ENCODE assay signal across 10 cellular contexts in the genomic region with DNA sequence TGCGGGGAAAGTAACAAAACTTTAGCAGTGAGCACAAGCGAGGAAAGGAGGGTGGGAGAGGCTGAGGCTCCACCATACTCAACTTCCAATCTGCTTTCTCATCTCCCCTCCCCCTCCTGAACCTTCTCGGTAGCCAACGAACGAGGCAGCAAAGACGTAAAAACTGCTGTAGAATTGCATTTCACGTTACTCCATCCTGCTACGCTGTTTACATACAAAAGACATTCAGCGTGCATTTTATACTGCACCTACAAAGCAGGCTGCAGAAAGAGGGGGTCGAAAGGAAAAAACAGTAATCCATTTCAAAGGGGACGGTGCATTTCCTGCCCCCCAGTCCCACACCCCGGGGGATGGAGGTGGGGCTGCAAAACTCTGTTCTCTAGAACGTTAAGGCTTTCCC. TPM values are rescaled to one million over a fixed set of nuclear protein-coding genes. Genes with fewer than 3 reads are reported as not detected.
A peak's percentile ranks its signal among the peaks of the same experiment; 100 is the strongest.
DNase-seq lines count a peak whose midpoint lies in the region; ATAC-seq and TF ChIP-seq lines count a peak whose summit lies in the region.
"Had no signal": no experiment of that assay in that cellular context is flagged by ENCODE, and none has a peak within 500 bp of the region (broad histone marks: within the 10 kb centered on the region; RNA-seq: fewer than 3 reads in every experiment).

No MANE protein-coding gene starts in this region.

- peaks cover 0 to 5% (median 4%) of the 10 kb centered on the region in 3 donors for H3K9me3 Mint-ChIP-seq in T-cell

- H3K36me3 Mint-ChIP-seq in T-cell: no peaks in the 10 kb centered on the region
- H3K36me3 Mint-ChIP-seq: activated CD8-positive, alpha-beta memory T cell treated with anti-CD3 and anti-CD28 coated beads, Interleukin-2, amount 10 ng/mL, durations not matched to agents 7 days and 5 days; CD4-positive, CD25-positive, alpha-beta regulatory T cell had no signal

- ATAC-seq in heart right ventricle: peak in 4 of 8 donors; percentile 16 to 35 (median 22)
- ATAC-seq in T-cell (replicated peaks in 1 of 4): no peak
- ATAC-seq: activated CD8-positive, alpha-beta memory T cell treated with anti-CD3 and anti-CD28 coated beads, Interleukin-2, amount 10 ng/mL, durations not matched to agents 7 days and 5 days had no signal

- H2AFZ ChIP-seq in parathyroid adenoma: peak overlapping the region; percentile 46

- no peaks in the 10 kb centered on the region for H3K9me3 ChIP-seq in heart right ventricle
- H3K9me3 ChIP-seq in parathyroid adenoma (ENCODE audit: control insufficient read depth, low read length): no peaks in the 10 kb centered on the region

- H3K36me3 ChIP-seq in BJ (ENCODE audit: control insufficient read depth, insufficient read depth, low read length) (peaks cover 7% of the 10 kb centered on the region), heart right ventricle (peaks cover 0 to 7% (median 0%) of the 10 kb centered on the region in 9 donors), parathyroid adenoma (ENCODE audit: control insufficient read depth, insufficient read depth, low read length) (no peaks in the 10 kb centered on the region)

- 6 to 7% methylated on average over 13 of the region's 13 CpGs for WGBS in heart right ventricle, 2 donors

- peaks cover 0 to 14% (median 6%) of the 10 kb centered on the region in 9 donors for H3K4me1 ChIP-seq in heart right ventricle
- no peaks in the 10 kb centered on the region for H3K4me1 ChIP-seq in parathyroid adenoma

- POLR2A ChIA-PET in BJ (lab: Charles Lee) (interaction anchor here (0.6 kb wide), 1 partner anchor 79 kb away, joined by 3 read pairs; no protein-coding TSS in a partner anchor), T-cell (lab: Charles Lee) (no interaction called here)

- H3K79me2 ChIP-seq in parathyroid adenoma: no peaks in the 10 kb centered on the region

- peak overlapping the region in 1 of 3 donors; percentile 20 for H3K4me3 Mint-ChIP-seq in T-cell
- H3K4me3 Mint-ChIP-seq: activated CD8-positive, alpha-beta memory T cell treated with anti-CD3 and anti-CD28 coated beads, Interleukin-2, amount 10 ng/mL, durations not matched to agents 7 days and 5 days; CD4-positive, CD25-positive, alpha-beta regulatory T cell had no signal

- H3K27me3 ChIP-seq in BJ (ENCODE audit: control insufficient read depth, insufficient read depth, low read length) (peaks cover 6% of the 10 kb centered on the region; the same call in 1 of the 2 replicates), heart right ventricle (peaks cover 0 to 44% (median 24%) of the 10 kb centered on the region in 7 donors), parathyroid adenoma (ENCODE audit: control insufficient read depth, insufficient read depth, low read length) (no peaks in the 10 kb centered on the region)

- H3K27ac ChIP-seq in heart right ventricle (peak overlapping the region in 4 of 10 donors; percentile 9 to 76 (median 55)), parathyroid adenoma (no peak overlapping the region)

- peak overlapping the region; percentile 96 for H3K4me3 ChIP-seq in BJ (ENCODE audit: low read depth, low read length)
- peak overlapping the region; percentile 94 for H3K4me3 ChIP-seq in WI38 (ENCODE audit: low read depth, low read length)
- H3K4me3 ChIP-seq in heart right ventricle: peak overlapping the region; percentile 42 to 70 (median 62)
- no peak overlapping the region for H3K4me3 ChIP-seq in parathyroid adenoma (ENCODE audit: low read depth, low read length)

- DNase-seq in BJ (ENCODE audit: low read depth): no peak
- DNase-seq in heart right ventricle: no peak
- no peak for DNase-seq in NCI-H526 (lab: John Stamatoyannopoulos, UW)
- DNase-seq in posterior cingulate gyrus: no peak
- no peak for DNase-seq in T-cell
- no peak for DNase-seq in middle frontal gyrus (ENCODE audit: extremely low spot score, low spot score)
- DNase-seq: activated CD8-positive, alpha-beta memory T cell treated with anti-CD3 and anti-CD28 coated beads, Interleukin-2, amount 10 ng/mL, durations not matched to agents 7 days and 5 days; CD4-positive, CD25-positive, alpha-beta regulatory T cell had no signal

- CTCF ChIA-PET in BJ (lab: Yijun Ruan, JAX) (interaction anchor here (0.6 to 1.3 kb wide), 2 partner anchors 84 to 151 kb away, joined by 3 to 8 read pairs; no protein-coding TSS in a partner anchor), T-cell (lab: Charles Lee) (no interaction called here)

- peaks cover 0 to 14% (median 7%) of the 10 kb centered on the region in 3 donors for H3K4me1 Mint-ChIP-seq in T-cell

- no peak overlapping the region for H3K27ac Mint-ChIP-seq in T-cell
- H3K27ac Mint-ChIP-seq: activated CD8-positive, alpha-beta memory T cell treated with anti-CD3 and anti-CD28 coated beads, Interleukin-2, amount 10 ng/mL, durations not matched to agents 7 days and 5 days; CD4-positive, CD25-positive, alpha-beta regulatory T cell had no signal

- no peak for TF ChIP-seq CTCF in BJ (IDR thresholded peaks at IDR 0.05; ENCODE audit: insufficient read depth, low read depth, low read length)
- TF ChIP-seq CTCF in WI38 (IDR thresholded peaks at IDR 0.05; ENCODE audit: low read depth, low read length): no peak
- no peak for TF ChIP-seq CTCF in heart right ventricle (IDR thresholded peaks at IDR 0.05)
- TF ChIP-seq CTCF in parathyroid adenoma (IDR thresholded peaks at IDR 0.05): no peak

- no peak overlapping the region for H3K9ac ChIP-seq in parathyroid adenoma

- intact Hi-C loops in heart right ventricle (cut with DNase I): loop anchor here in 1 of 10 donors (2.0 kb wide), 1 partner anchor 40 kb away; no protein-coding TSS in a partner anchor
- intact Hi-C loops in posterior cingulate gyrus (cut with DNase I): no loop called here

- no peak overlapping the region for H3K4me2 ChIP-seq in parathyroid adenoma (ENCODE audit: low read length)

- H3K27me3 Mint-ChIP-seq in T-cell: peaks cover 31 to 36% of the 10 kb centered on the region in 2 donors

RNA-seq across cellular contexts. Expression of a gene that starts 1.1 kb away (rescaled TPM):
- polyA plus RNA-seq in BJ (2011; rRNA removed) (1,148 and 1,200 TPM in 2 replicates), heart right ventricle (10 to 100 TPM; 15.7 to 46.9 TPM)
- polyA minus RNA-seq in BJ (2011; rRNA and poly(A)+ RNA removed): 400 and 601 TPM in 2 replicates
- total RNA-seq in heart right ventricle (100 to 1,000 TPM in 1 of 10 donors, 10 to 100 TPM in 9; 18.6 to 157 (median 32.5) TPM), T-cell (under 1 TPM in 3 of 5 donors, not detected in 2; 0.30 to 0.95 (median 0.73) TPM)
- total RNA-seq: activated CD8-positive, alpha-beta memory T cell treated with anti-CD3 and anti-CD28 coated beads, Interleukin-2, amount 10 ng/mL, durations not matched to agents 7 days and 5 days; CD4-positive, CD25-positive, alpha-beta regulatory T cell had no signal
- polyA plus RNA-seq: CD4-positive, CD25-positive, alpha-beta regulatory T cell had no signal

Comparison
In these comparisons a context has a peak if more than half of its experiments do, and no peak if none do; other contexts are left out.
1. RNA of a gene that starts 1.1 kb away (total RNA-seq): 18.6 to 157 TPM in heart right ventricle; 0.30 to 0.95 TPM in T-cell; every median in the first group is over 10 times any median in the second.